In genomic region chr14:102922490-102923200, GRCh38 we compare ENCODE assay signal across 1 cellular context.
TF ChIP-seq lines count a peak whose summit lies in the region.

Gene AMN (plus strand): TSS chr14:102922663. CDS start chr14:102922689, 26 bp downstream.

TF ChIP-seq in HepG2, 621 proteins besides CTCF, POLR2A, EP300 and RAD21 (continued from another document and continues in another):
- TF ChIP-seq ZHX1 (CRISPR knock-in tag; IDR thresholded peaks at IDR 0.05; ENCODE audit: low read depth) (no peak; the same call in 1 of the 2 replicates), NBN (conservative IDR thresholded peaks at IDR 0.05) (no peak), ZNF432 (CRISPR knock-in tag; IDR thresholded peaks at IDR 0.05; ENCODE audit: borderline replicate concordance) (no peak), ZNF619 (CRISPR knock-in tag; IDR thresholded peaks at IDR 0.05) (peak; percentile 76), ZBTB14 (CRISPR knock-in tag; IDR thresholded peaks at IDR 0.05) (peak; percentile 25; the same call in 1 of the 2 replicates), ZNF251 (CRISPR knock-in tag; IDR thresholded peaks at IDR 0.05) (no peak), HES4 (CRISPR knock-in tag; IDR thresholded peaks at IDR 0.05; ENCODE audit: borderline replicate concordance) (peak; percentile 63; the same call in 1 of the 2 replicates), ZNF280B (CRISPR knock-in tag; IDR thresholded peaks at IDR 0.05; ENCODE audit: borderline replicate concordance) (peak; percentile 50; the same call in 1 of the 2 replicates), ZNF614 (CRISPR knock-in tag; IDR thresholded peaks at IDR 0.05; ENCODE audit: borderline replicate concordance) (peak; percentile 40; the same call in 1 of the 2 replicates), ZBTB37 (CRISPR knock-in tag; IDR thresholded peaks at IDR 0.05) (no peak; the same call in 1 of the 2 replicates), NFIC (IDR thresholded peaks at IDR 0.05; ENCODE audit: low read length) (no peak), FOXA3 (CRISPR knock-in tag; IDR thresholded peaks at IDR 0.05) (0 out of 2 replicates have a peak, but pooled peaks have one; percentile 50), ZNF850 (CRISPR knock-in tag; conservative IDR thresholded peaks at IDR 0.05) (0 out of 2 replicates have a peak, but pooled peaks have one; percentile 37), ZNF318 (CRISPR knock-in tag; IDR thresholded peaks at IDR 0.05) (no peak), KLF6 (CRISPR knock-in tag; IDR thresholded peaks at IDR 0.05) (no peak), MBD4 (IDR thresholded peaks at IDR 0.05; ENCODE audit: borderline replicate concordance, low read length) (no peak), MAX (IDR thresholded peaks at IDR 0.05) (peak; percentile 71), ZNF510 (CRISPR knock-in tag; IDR thresholded peaks at IDR 0.05; ENCODE audit: low read depth) (0 out of 2 replicates have a peak, but pooled peaks have one; percentile 55), EZH2 (conservative IDR thresholded peaks at IDR 0.05; ENCODE audit: low read depth, low read length) (no peak), ADNP (CRISPR knock-in tag; IDR thresholded peaks at IDR 0.05) (peak; percentile 89), BRD4 (CRISPR knock-in tag; IDR thresholded peaks at IDR 0.05) (peak; percentile 82), JUND (CRISPR knock-in tag; IDR thresholded peaks at IDR 0.05) (no peak), HDAC2 (CRISPR knock-in tag; IDR thresholded peaks at IDR 0.05) (peak; percentile 66), NPAS2 (CRISPR knock-in tag; IDR thresholded peaks at IDR 0.05; ENCODE audit: borderline replicate concordance) (no peak), SOX5 (CRISPR knock-in tag; IDR thresholded peaks at IDR 0.05; ENCODE audit: borderline replicate concordance) (no peak), THAP8 (CRISPR knock-in tag; IDR thresholded peaks at IDR 0.05; ENCODE audit: borderline replicate concordance) (0 out of 2 replicates have a peak, but pooled peaks have one; percentile 35), UBTF (CRISPR knock-in tag; IDR thresholded peaks at IDR 0.05) (peak; percentile 90), GATAD2A (CRISPR knock-in tag; IDR thresholded peaks at IDR 0.05) (peak; percentile 52), ZBTB38 (CRISPR knock-in tag; IDR thresholded peaks at IDR 0.05) (peak; percentile 62), RCOR2 (CRISPR knock-in tag; IDR thresholded peaks at IDR 0.05) (peak; percentile 41), HDAC6 (IDR thresholded peaks at IDR 0.05; ENCODE audit: low read depth, low read length) (no peak), SSRP1 (CRISPR knock-in tag; IDR thresholded peaks at IDR 0.05) (no peak), ZNF180 (CRISPR knock-in tag; IDR thresholded peaks at IDR 0.05; ENCODE audit: borderline replicate concordance, low read depth) (no peak), ZBTB43 (CRISPR knock-in tag; conservative IDR thresholded peaks at IDR 0.05) (no peak), DNMT1 (CRISPR knock-in tag; IDR thresholded peaks at IDR 0.05) (peak; percentile 48; the same call in 1 of the 2 replicates), RBM22 (optimal IDR thresholded peaks at IDR 0.05; ENCODE audit: low read length) (no peak), AGO2 (optimal IDR thresholded peaks at IDR 0.05; ENCODE audit: low read depth, low read length) (no peak), TMF1 (CRISPR knock-in tag; IDR thresholded peaks at IDR 0.05; ENCODE audit: low read depth) (0 out of 2 replicates have a peak, but pooled peaks have one; percentile 49), FOXA1 (IDR thresholded peaks at IDR 0.05) (no peak), FOXA1 (CRISPR knock-in tag; IDR thresholded peaks at IDR 0.05) (peak; percentile 29; the same call in 1 of the 2 replicates), ZNF367 (CRISPR knock-in tag; IDR thresholded peaks at IDR 0.05; ENCODE audit: borderline replicate concordance) (peak; percentile 77; the same call in 1 of the 2 replicates), ZNF34 (CRISPR knock-in tag; IDR thresholded peaks at IDR 0.05; ENCODE audit: borderline replicate concordance) (no peak), ZSCAN29 (CRISPR knock-in tag; conservative IDR thresholded peaks at IDR 0.05) (no peak), HIVEP1 (CRISPR knock-in tag; IDR thresholded peaks at IDR 0.05) (peak; percentile 74), CBX2 (IDR thresholded peaks at IDR 0.05; ENCODE audit: low read depth, low read length) (no peak), CBX2 (CRISPR knock-in tag; IDR thresholded peaks at IDR 0.05; ENCODE audit: low read depth) (no peak)
